ENCODE assay signal across 22 cellular contexts in genomic region chr10:110313674-110314073, GRCh38. TPM values are rescaled to one million over a fixed set of nuclear protein-coding genes. Genes with fewer than 3 reads are reported as not detected.
DNase-seq lines count a peak whose midpoint lies in the region; ATAC-seq, FAIRE-seq and TF ChIP-seq lines count a peak whose summit lies in the region.
"Had no signal": no experiment of that assay in that cellular context is flagged by ENCODE, and none has a peak within 500 bp of the region (broad histone marks: within the 10 kb centered on the region; RNA-seq: fewer than 3 reads in every experiment).

No MANE protein-coding gene starts in this region.

- no peak overlapping the region for H3K14ac ChIP-seq in IMR-90 (replicated peaks; ENCODE audit: low read depth, low read length)

- H2AK9ac ChIP-seq in IMR-90 (replicated peaks; ENCODE audit: low read depth, low read length, poor library complexity) = no peak overlapping the region

- TF ChIP-seq CTCF in DND-41 (IDR thresholded peaks at IDR 0.05; ENCODE audit: borderline replicate concordance, extremely low read depth, low read length, poor library complexity, severe bottlenecking) = no peak
- no peak for TF ChIP-seq CTCF in IMR-90 (conservative IDR thresholded peaks at IDR 0.05; ENCODE audit: low read depth, low read length)

- dilution Hi-C loops in IMR-90 (cut with HindIII; ENCODE audit: low sequenced_read_pairs, unreplicated experiment) = no loop called here

- H3K9me1 ChIP-seq in IMR-90 (ENCODE audit: insufficient read depth, low read length) = peaks cover 2% of the 10 kb centered on the region; the same call in 1 of the 2 replicates

- H3K27me3 ChIP-seq in DND-41 (ENCODE audit: insufficient read depth, low read length, poor library complexity) (peaks cover 4% of the 10 kb centered on the region), IMR-90 (ENCODE audit: control insufficient read depth, insufficient read depth, low read length) (no peaks in the 10 kb centered on the region), mesendoderm (ENCODE audit: insufficient read depth, low read length, poor library complexity) (no peaks in the 10 kb centered on the region)
- H3K27me3 ChIP-seq: BLaER1 had no signal

- no peak overlapping the region for H3K4me3 ChIP-seq in DND-41 (ENCODE audit: low read depth in 1 of 2, low read length in 2 of 2)
- no peak overlapping the region for H3K4me3 ChIP-seq in IMR-90 (ENCODE audit: insufficient read depth, low read depth, low read length)
- H3K4me3 ChIP-seq in mesendoderm (ENCODE audit: low read length) = no peak overlapping the region
- H3K4me3 ChIP-seq: BLaER1, GM23248 had no signal

- H2AK5ac ChIP-seq in IMR-90 (ENCODE audit: low read depth, low read length) (0 out of 2 replicates have a peak overlapping the region, but pooled peaks have one; percentile 31), mesendoderm (ENCODE audit: low read length) (no peak overlapping the region)

- intact Hi-C loops in IMR-90 (cut with micrococcal nuclease) (loop anchor here (5.0 to 10.0 kb wide), 2 partner anchors 114 to 581 kb away; no protein-coding TSS in a partner anchor), left ventricle myocardium superior (cut with micrococcal nuclease) (loop anchor here (5.0 kb wide), 1 partner anchor 234 kb away; no protein-coding TSS in a partner anchor)
- intact Hi-C loops in activated T-helper 2 cell treated with anti-CD3 and anti-CD28 coated beads, Interferon-gamma antibody, Interleukin-2, Interleukin-4, amounts not matched to agents 10 μg/mL and 5 μg/mL and 100 μg/mL, durations not matched to agents 14 hours and 24 hours and 36 hours (cut with micrococcal nuclease) = no loop called here

- peak; percentile 29 for FAIRE-seq in TTC549 (lab: Jason Lieb, UNC)
- FAIRE-seq: D721Med, G401.6, H1 had no signal

- H4K8ac ChIP-seq in IMR-90 (ENCODE audit: low read depth in 2 of 2, low read length in 2 of 2) = no peak overlapping the region
- H4K8ac ChIP-seq in mesendoderm (ENCODE audit: low read depth, low read length) = no peak overlapping the region

- no peak overlapping the region for H3K27ac ChIP-seq in DND-41 (ENCODE audit: low read length)
- H3K27ac ChIP-seq in IMR-90 (ENCODE audit: insufficient read depth, low read length) = no peak overlapping the region
- H3K27ac ChIP-seq in mesendoderm (ENCODE audit: low read depth, low read length) = no peak overlapping the region
- H3K27ac ChIP-seq: BLaER1, C4-2B, GM23248 had no signal

- H3K79me1 ChIP-seq in IMR-90 (ENCODE audit: low read depth in 1 of 2, low read length in 2 of 2) (no peaks in the 10 kb centered on the region), mesendoderm (ENCODE audit: low read length) (no peaks in the 10 kb centered on the region)

- no peaks in the 10 kb centered on the region for H3K36me3 Mint-ChIP-seq in activated T-helper 2 cell treated with anti-CD3 and anti-CD28 coated beads, Interferon-gamma antibody, Interleukin-2, Interleukin-4, amounts not matched to agents 10 μg/mL and 5 μg/mL and 100 μg/mL, durations not matched to agents 14 hours and 24 hours and 36 hours (ENCODE audit: low read depth)
- H3K36me3 Mint-ChIP-seq: CD4-positive, CD25-positive, alpha-beta regulatory T cell; CD8-positive, alpha-beta memory T cell had no signal

- POLR2A ChIA-PET in IMR-90 (lab: Charles Lee; ENCODE audit: unreplicated experiment) = no interaction called here

- peak; percentile 78 for ATAC-seq in DND-41 (ENCODE audit: insufficient read depth, low read depth)
- no peak for ATAC-seq in IMR-90 (ENCODE audit: low read depth)
- ATAC-seq in left ventricle myocardium superior = no peak
- no peak for ATAC-seq in HG02981 (IDR thresholded peaks at IDR 0.05; ENCODE audit: unreplicated experiment)

- H3K9me3 Mint-ChIP-seq in activated T-helper 2 cell treated with anti-CD3 and anti-CD28 coated beads, Interferon-gamma antibody, Interleukin-2, Interleukin-4, amounts not matched to agents 10 μg/mL and 5 μg/mL and 100 μg/mL, durations not matched to agents 14 hours and 24 hours and 36 hours = no peaks in the 10 kb centered on the region
- H3K9me3 Mint-ChIP-seq: CD4-positive, CD25-positive, alpha-beta regulatory T cell; CD8-positive, alpha-beta memory T cell had no signal

- H4K5ac ChIP-seq in IMR-90 (ENCODE audit: low read depth, low read length) = no peak overlapping the region
- no peak overlapping the region for H4K5ac ChIP-seq in mesendoderm (ENCODE audit: low read length)

- H3K4me2 ChIP-seq in DND-41 (ENCODE audit: insufficient read depth, low read length) (no peak overlapping the region), IMR-90 (ENCODE audit: low read depth, low read length) (no peak overlapping the region), mesendoderm (ENCODE audit: low read length) (no peak overlapping the region)
- H3K4me2 ChIP-seq: BLaER1 had no signal

- TF ChIP-seq RAD21 in IMR-90 (IDR thresholded peaks at IDR 0.05; ENCODE audit: low read length) = no peak

- no peak overlapping the region for H3K9ac ChIP-seq in DND-41 (ENCODE audit: low read depth, low read length)
- no peak overlapping the region for H3K9ac ChIP-seq in IMR-90 (ENCODE audit: low read depth, low read length)
- no peak overlapping the region for H3K9ac ChIP-seq in mesendoderm (ENCODE audit: low read length)
- H3K9ac ChIP-seq: BLaER1, GM23248 had no signal

- peak; percentile 23 for DNase-seq in DND-41
- DNase-seq in IMR-90 = no peak
- no peak for DNase-seq in mesendoderm
- DNase-seq in left ventricle myocardium superior = no peak
- DNase-seq in activated T-helper 2 cell treated with anti-CD3 and anti-CD28 coated beads, Interferon-gamma antibody, Interleukin-2, Interleukin-4, amounts not matched to agents 10 μg/mL and 5 μg/mL and 100 μg/mL, durations not matched to agents 14 hours and 24 hours and 36 hours (ENCODE audit: low spot score) = no peak
- DNase-seq in midbrain (lab: John Stamatoyannopoulos, UW) = no peak
- DNase-seq: CD4-positive, CD25-positive, alpha-beta regulatory T cell; CD8-positive, alpha-beta memory T cell; DMS 273 treated with DMSO at 0.1 percent for 48 hours; DMS53; DMS79 treated with DMSO at 0.1 percent for 48 hours; GM23248; H7; HCEC 1CT had no signal

- H3K4me1 Mint-ChIP-seq in activated T-helper 2 cell treated with anti-CD3 and anti-CD28 coated beads, Interferon-gamma antibody, Interleukin-2, Interleukin-4, amounts not matched to agents 10 μg/mL and 5 μg/mL and 100 μg/mL, durations not matched to agents 14 hours and 24 hours and 36 hours (ENCODE audit: low read depth) = peaks cover 40% of the 10 kb centered on the region

- no peak overlapping the region for H2AFZ ChIP-seq in DND-41 (ENCODE audit: low read depth, low read length)
- H2AFZ ChIP-seq in IMR-90 (replicated peaks; ENCODE audit: low read length, poor library complexity) = no peak overlapping the region
- H2AFZ ChIP-seq: GM23248 had no signal

- TF ChIP-seq POLR2A in IMR-90 (IDR thresholded peaks at IDR 0.05; ENCODE audit: low read depth, low read length) = no peak

- no peak overlapping the region for H2BK20ac ChIP-seq in IMR-90 (ENCODE audit: low read depth, low read length)

- no peaks in the 10 kb centered on the region for H3K27me3 Mint-ChIP-seq in activated T-helper 2 cell treated with anti-CD3 and anti-CD28 coated beads, Interferon-gamma antibody, Interleukin-2, Interleukin-4, amounts not matched to agents 10 μg/mL and 5 μg/mL and 100 μg/mL, durations not matched to agents 14 hours and 24 hours and 36 hours (ENCODE audit: low read depth)

- H3K23ac ChIP-seq in IMR-90 (ENCODE audit: low read depth, low read length) (no peak overlapping the region), mesendoderm (ENCODE audit: low read length) (no peak overlapping the region)

- no CpG with 5 or more reads among the region's 2 CpGs for WGBS in IMR-90 (ENCODE audit: extremely low coverage in 2 of 2, insufficient read length in 1 of 2), 2 experiments
- WGBS in mesendoderm (ENCODE audit: extremely low coverage, insufficient coverage, low lambda C conversion rate) = no CpG with 5 or more reads among the region's 2 CpGs

- H3K4ac ChIP-seq in IMR-90 (ENCODE audit: low read depth, low read length) (no peak overlapping the region), mesendoderm (ENCODE audit: low read depth, low read length) (no peak overlapping the region)

- H3K27ac Mint-ChIP-seq in activated T-helper 2 cell treated with anti-CD3 and anti-CD28 coated beads, Interferon-gamma antibody, Interleukin-2, Interleukin-4, amounts not matched to agents 10 μg/mL and 5 μg/mL and 100 μg/mL, durations not matched to agents 14 hours and 24 hours and 36 hours = no peak overlapping the region
- H3K27ac Mint-ChIP-seq: B cell; CD8-positive, alpha-beta memory T cell had no signal

- H2BK15ac ChIP-seq in IMR-90 (ENCODE audit: low read depth, low read length) (no peak overlapping the region), mesendoderm (replicated peaks; ENCODE audit: low read depth) (peak overlapping the region; percentile 98)

- H3K56ac ChIP-seq in IMR-90 (ENCODE audit: extremely low read depth, insufficient read depth, low read length) (no peak overlapping the region), mesendoderm (ENCODE audit: low read length) (no peak overlapping the region)

- no peaks in the 10 kb centered on the region for H3K36me3 ChIP-seq in DND-41 (ENCODE audit: insufficient read depth, low read length)
- no peaks in the 10 kb centered on the region for H3K36me3 ChIP-seq in IMR-90 (ENCODE audit: control insufficient read depth, insufficient read depth, low read length)
- no peaks in the 10 kb centered on the region for H3K36me3 ChIP-seq in mesendoderm (ENCODE audit: control insufficient read depth, insufficient read depth, low read length)
- H3K36me3 ChIP-seq: BLaER1 had no signal

- H4K20me1 ChIP-seq in DND-41 (ENCODE audit: insufficient read depth, low read length) (no peaks in the 10 kb centered on the region), IMR-90 (ENCODE audit: insufficient read depth, low read length) (no peaks in the 10 kb centered on the region)
- H4K20me1 ChIP-seq: BLaER1 had no signal

- H3K79me2 ChIP-seq in DND-41 (ENCODE audit: insufficient read depth, low read length) (no peaks in the 10 kb centered on the region), mesendoderm (ENCODE audit: control insufficient read depth, insufficient read depth, low read length) (no peaks in the 10 kb centered on the region)

- in situ Hi-C loops in IMR-90 (cut with MboI; ENCODE audit: low sequenced_read_pairs) = loop anchor here (5.0 to 25.0 kb wide), 2 partner anchors 234 to 1824 kb away; no protein-coding TSS in a partner anchor

- no TSS peak for BruUV-seq in IMR-90 (replicated peaks; lab: Mats Ljungman, UMichigan)

- H2BK5ac ChIP-seq in IMR-90 (ENCODE audit: low read depth, low read length, poor library complexity, severe bottlenecking) (no peak overlapping the region), mesendoderm (ENCODE audit: low read length) (no peak overlapping the region)

- H2BK120ac ChIP-seq in IMR-90 (ENCODE audit: low read depth, low read length) (no peak overlapping the region), mesendoderm (ENCODE audit: low read depth, low read length) (no peak overlapping the region)

- H3K9me3 ChIP-seq in DND-41 (ENCODE audit: insufficient read depth, low read length, severe bottlenecking) (no peaks in the 10 kb centered on the region), IMR-90 (ENCODE audit: control insufficient read depth, insufficient read depth, low read length) (no peaks in the 10 kb centered on the region)
- H3K9me3 ChIP-seq: BLaER1 had no signal

- H4K91ac ChIP-seq in IMR-90 (ENCODE audit: insufficient read depth, low read depth, low read length) = no peak overlapping the region

- H3K4me1 ChIP-seq in DND-41 (ENCODE audit: insufficient read depth, low read length) = no peaks in the 10 kb centered on the region
- no peaks in the 10 kb centered on the region for H3K4me1 ChIP-seq in IMR-90 (ENCODE audit: control insufficient read depth, insufficient read depth, low read length)
- H3K4me1 ChIP-seq in mesendoderm (ENCODE audit: control insufficient read depth, low read depth, low read length) = peaks cover 3% of the 10 kb centered on the region

- H3K4me3 Mint-ChIP-seq in activated T-helper 2 cell treated with anti-CD3 and anti-CD28 coated beads, Interferon-gamma antibody, Interleukin-2, Interleukin-4, amounts not matched to agents 10 μg/mL and 5 μg/mL and 100 μg/mL, durations not matched to agents 14 hours and 24 hours and 36 hours (ENCODE audit: low read depth) = no peak overlapping the region
- H3K4me3 Mint-ChIP-seq: B cell; CD8-positive, alpha-beta memory T cell had no signal

- CTCF ChIA-PET in IMR-90 (lab: Yijun Ruan, JAX) = interaction anchor here (2.1 kb wide), 1 partner anchor 233 kb away, joined by 10 read pairs; no protein-coding TSS in a partner anchor

- no peak overlapping the region for H3K18ac ChIP-seq in IMR-90 (ENCODE audit: low read depth, low read length)
- no peak overlapping the region for H3K18ac ChIP-seq in mesendoderm (ENCODE audit: low read length)

RNA-seq across cellular contexts. Expression of gene SMNDC1, which starts 9.0 kb away (rescaled TPM):
- 3.9 and 8.6 TPM in 2 replicates for total RNA-seq in IMR-90 (2012; rRNA removed)
- polyA plus RNA-seq in IMR-90 (2012; rRNA removed) = 12.2 and 15.1 TPM in 2 replicates
- polyA plus RNA-seq in IMR-90 (2012; cell fraction: cytosol; rRNA removed) = 3.6 and 4.1 TPM in 2 replicates
- polyA plus RNA-seq in IMR-90 (2012; cell fraction: nucleus; rRNA removed; ENCODE audit: low replicate concordance) = 3.3 and 15.7 TPM in 2 replicates
- 44.4 TPM for polyA plus RNA-seq in mesendoderm (2013, experiment 1 of 2)
- polyA plus RNA-seq in mesendoderm (2013, experiment 2 of 2) = 44.1 TPM
- total RNA-seq in left ventricle myocardium superior = 24.0 TPM
- total RNA-seq in activated T-helper 2 cell treated with anti-CD3 and anti-CD28 coated beads, Interferon-gamma antibody, Interleukin-2, Interleukin-4, amounts not matched to agents 10 μg/mL and 5 μg/mL and 100 μg/mL, durations not matched to agents 14 hours and 24 hours and 36 hours = 40.2 and 43.1 TPM in 2 replicates
